1 cellular context compared by ENCODE assay signal in genomic region chr5:79707535-79707934, GRCh38.
TF ChIP-seq lines count a peak whose summit lies in the region.

No MANE protein-coding gene starts in this region.

TF ChIP-seq in GM12878, 131 proteins besides CTCF, POLR2A, EP300 and RAD21 (continued from another document):
- TF ChIP-seq BCLAF1 (IDR thresholded peaks at IDR 0.05): no peak
